Comparison of ENCODE assay signal across 18 cellular contexts in genomic region chr15:27842526-27842925, GRCh38.
"Had no signal": no experiment of that assay in that cellular context is flagged by ENCODE, and none has a peak within 500 bp of the region (broad histone marks: within the 10 kb centered on the region; RNA-seq: fewer than 3 reads in every experiment).

No MANE protein-coding gene starts in this region.

- FAIRE-seq: kidney had no signal

- DNase-seq: activated CD4-positive, alpha-beta T cell treated with anti-CD3 and anti-CD28 coated beads for 1 hour; activated CD8-positive, alpha-beta memory T cell treated with anti-CD3 and anti-CD28 coated beads for 24 hours; activated CD8-positive, alpha-beta memory T cell treated with anti-CD3 and anti-CD28 coated beads, Interleukin-2, amount 50 U/mL, for 48 hours; activated gamma-delta T cell; activated T-cell treated with anti-CD3 and anti-CD28 coated beads, Interleukin-2, amount 50 U/mL, for 48 hours; effector CD8-positive, alpha-beta T cell; esophagus squamous epithelium; glutamatergic neuron; hippocampal formation; kidney; left ventricle myocardium inferior; nephron progenitor cell; occipital lobe; stimulated activated CD4-positive, alpha-beta T cell treated with anti-CD3 and anti-CD28 coated beads, Interleukin-12 subunit alpha, Interleukin-12 subunit beta, amount 100 ng/mL, for 4 hours; stimulated activated CD4-positive, alpha-beta T cell treated with anti-CD3 and anti-CD28 coated beads, Interleukin-1b, Interleukin-23, amount 100 ng/mL, for 48 hours; stimulated activated CD8-positive, alpha-beta memory T cell treated with anti-CD3 and anti-CD28 coated beads, Interleukin-4, amount 100 ng/mL, for 48 hours; stimulated activated naive CD4-positive, alpha-beta T cell treated with Interleukin-2 at 50 U/mL for 16 hours; transverse colon had no signal

- H3K4me3 ChIP-seq: esophagus squamous epithelium, left ventricle myocardium inferior, transverse colon had no signal
